Comparison of ENCODE assay signal across 2 cellular contexts in genomic region chr22:24693359-24693758, GRCh38.
A peak's percentile ranks its signal among the peaks of the same experiment; 100 is the strongest.
TF ChIP-seq lines count a peak whose summit lies in the region.

No MANE protein-coding gene starts in this region.

TF ChIP-seq in IMR-90, 13 proteins besides CTCF, POLR2A, EP300 and RAD21:
- no peak for TF ChIP-seq USF2 (IDR thresholded peaks at IDR 0.05; ENCODE audit: low read depth, low read length)
- no peak for TF ChIP-seq FOS (IDR thresholded peaks at IDR 0.05; ENCODE audit: low read depth, low read length)
- no peak for TF ChIP-seq CEBPB (IDR thresholded peaks at IDR 0.05; ENCODE audit: low read depth, low read length)
- no peak for TF ChIP-seq RFX5 (IDR thresholded peaks at IDR 0.05; ENCODE audit: low read depth, low read length)
- no peak for TF ChIP-seq SMC3 (IDR thresholded peaks at IDR 0.05; ENCODE audit: low read depth, low read length)
- no peak for TF ChIP-seq CHD1 (IDR thresholded peaks at IDR 0.05; ENCODE audit: low read depth, low read length)
- TF ChIP-seq ELK1 (IDR thresholded peaks at IDR 0.05; ENCODE audit: borderline replicate concordance, low read depth, low read length) = no peak
- TF ChIP-seq MAFK (IDR thresholded peaks at IDR 0.05; ENCODE audit: low read depth, low read length) = no peak
- TF ChIP-seq MXI1 (IDR thresholded peaks at IDR 0.05; ENCODE audit: borderline replicate concordance, low read depth, low read length) = no peak
- no peak for TF ChIP-seq NFE2L2 (IDR thresholded peaks at IDR 0.05; ENCODE audit: low read depth, low read length)
- no peak for TF ChIP-seq BHLHE40 (IDR thresholded peaks at IDR 0.05; ENCODE audit: low read depth, low read length)
- no peak for TF ChIP-seq MAZ (IDR thresholded peaks at IDR 0.05; ENCODE audit: borderline replicate concordance, low read depth, low read length)
- no peak for TF ChIP-seq RCOR1 (IDR thresholded peaks at IDR 0.05; ENCODE audit: insufficient replicate concordance, low read length)

TF ChIP-seq in endothelial cell of umbilical vein, 7 proteins besides CTCF, POLR2A, EP300 and RAD21 (continued from another document):
- TF ChIP-seq MAX (IDR thresholded peaks at IDR 0.05; ENCODE audit: insufficient read depth, insufficient read length) (no peak), JUN (IDR thresholded peaks at IDR 0.05; ENCODE audit: borderline replicate concordance, insufficient read depth, insufficient read length, low read depth) (peak; percentile 57), POLR2AphosphoS5 (IDR thresholded peaks at IDR 0.05; ENCODE audit: insufficient read depth, low read depth, low read length) (no peak), EZH2 (IDR thresholded peaks at IDR 0.05; ENCODE audit: borderline replicate concordance, low read depth, low read length, severe bottlenecking) (no peak)
TF ChIP-seq in endothelial cell of umbilical vein: peak in this region for 2.
